1 cellular context compared by ENCODE assay signal in the genomic region with DNA sequence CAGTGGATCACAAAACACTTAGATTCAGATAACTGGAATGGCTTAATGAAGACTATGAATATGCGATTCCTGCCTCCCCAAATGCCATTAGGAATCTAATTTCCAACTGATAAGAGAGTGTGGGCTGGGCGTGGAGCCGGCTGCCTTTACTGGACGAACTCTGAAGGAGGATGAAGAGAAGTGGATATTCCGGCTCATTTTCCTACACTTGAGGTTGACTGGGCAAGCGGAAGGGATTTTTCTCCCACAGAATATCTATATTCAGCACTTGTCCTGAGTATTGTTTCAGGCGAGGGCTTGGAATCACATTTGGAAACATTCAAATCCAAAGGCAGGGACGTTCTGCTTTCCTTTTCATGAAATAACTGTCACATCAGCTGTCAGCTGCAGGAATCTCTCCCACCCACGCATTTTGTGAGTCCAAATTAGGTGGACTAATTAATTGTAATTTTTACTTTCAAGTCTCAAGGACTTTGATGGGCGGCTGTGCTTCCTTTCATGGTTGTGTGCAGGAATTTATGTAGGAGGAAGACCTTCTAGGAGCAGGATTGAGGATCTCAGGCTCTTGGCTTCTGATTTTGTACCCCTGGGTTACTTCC.
TF ChIP-seq lines count a peak whose summit lies in the region.

No MANE protein-coding gene starts in this region.

TF ChIP-seq in HEK293, 187 proteins besides CTCF, POLR2A, EP300 and RAD21 (continued from another document):
- TF ChIP-seq GLI2 (tag by site-specific recombination; IDR thresholded peaks at IDR 0.05; ENCODE audit: borderline replicate concordance, low read depth) (no peak), ZNF639 (tag by site-specific recombination; IDR thresholded peaks at IDR 0.05) (no peak)
TF ChIP-seq in HEK293: peak in this region for 2.
